Comparison of ENCODE assay signal across 15 cellular contexts in genomic region chr16:80671281-80671849, GRCh38.
DNase-seq lines count a peak whose midpoint lies in the region; ATAC-seq and TF ChIP-seq lines count a peak whose summit lies in the region.
"Had no signal": no experiment of that assay in that cellular context is flagged by ENCODE, and none has a peak within 500 bp of the region (broad histone marks: within the 10 kb centered on the region; RNA-seq: fewer than 3 reads in every experiment).

No MANE protein-coding gene starts in this region.

- peaks cover 2% of the 10 kb centered on the region; the same call in 1 of the 2 replicates for H3K36me3 ChIP-seq in GM06990 (ENCODE audit: control insufficient read depth, insufficient read depth, low read length)
- H3K36me3 ChIP-seq in OCI-LY3 (replicated peaks; ENCODE audit: low read depth, low read length), result no peaks in the 10 kb centered on the region
- no peaks in the 10 kb centered on the region for H3K36me3 ChIP-seq in CD8-positive, alpha-beta memory T cell (ENCODE audit: insufficient read depth, low read length)
- H3K36me3 ChIP-seq in stomach, result no peaks in the 10 kb centered on the region

- H3K9me3 Mint-ChIP-seq in CD8-positive, alpha-beta memory T cell, result peaks cover 0 to 2% (median 0%) of the 10 kb centered on the region in 5 donors
- H3K9me3 Mint-ChIP-seq: natural killer cell had no signal

- no peak overlapping the region for H3K4me3 ChIP-seq in GM06990 (replicated peaks; ENCODE audit: low read depth, low read length)
- H3K4me3 ChIP-seq in OCI-LY3 (ENCODE audit: low read length), result no peak overlapping the region
- no peak overlapping the region for H3K4me3 ChIP-seq in CD8-positive, alpha-beta memory T cell (ENCODE audit: low read length)
- no peak overlapping the region for H3K4me3 ChIP-seq in stomach

- DNase-seq in GM06990 (ENCODE audit: extremely low read depth, insufficient read length) (peak; percentile 64), GM20000 (ENCODE audit: low spot score) (peak; percentile 46), NCI-H1694 treated with DMSO at 0.1 percent for 48 hours (lab: John Stamatoyannopoulos, UW) (no peak), globus pallidus (ENCODE audit: low spot score) (no peak), stomach (no peak)
- no peak for DNase-seq in CD8-positive, alpha-beta memory T cell
- DNase-seq: activated gamma-delta T cell treated with Interleukin-2 at 50 U/mL for 16 hours; caudate nucleus; GF-D8; natural killer cell; NCI-H2081; stimulated activated CD4-positive, alpha-beta T cell treated with anti-CD3 and anti-CD28 coated beads, Interleukin-12 subunit alpha, Interleukin-12 subunit beta, amount 100 ng/mL, for 4 hours had no signal

- peaks cover 0 to 15% (median 7%) of the 10 kb centered on the region in 3 donors for H3K36me3 Mint-ChIP-seq in CD8-positive, alpha-beta memory T cell
- H3K36me3 Mint-ChIP-seq: natural killer cell had no signal

- H3K27me3 Mint-ChIP-seq in CD8-positive, alpha-beta memory T cell, result peaks cover 0 to 1% of the 10 kb centered on the region in 2 donors

- no peak overlapping the region for H3K27ac Mint-ChIP-seq in CD8-positive, alpha-beta memory T cell
- H3K27ac Mint-ChIP-seq: natural killer cell had no signal

- intact Hi-C loops in stomach (cut with DNase I; ENCODE audit: low total_unique reads), result no loop called here

- peak; percentile 44 for ATAC-seq in HG03095 (IDR thresholded peaks at IDR 0.05; ENCODE audit: unreplicated experiment)
- ATAC-seq: natural killer cell had no signal

- POLR2A ChIA-PET in CD8-positive, alpha-beta memory T cell (lab: Charles Lee), result no interaction called here

- CTCF ChIA-PET in CD8-positive, alpha-beta memory T cell (lab: Charles Lee), result no interaction called here

- H3K9me3 ChIP-seq in OCI-LY3 (ENCODE audit: insufficient read depth, low read length), result no peaks in the 10 kb centered on the region; the same call in 1 of the 2 replicates
- no peaks in the 10 kb centered on the region for H3K9me3 ChIP-seq in CD8-positive, alpha-beta memory T cell (ENCODE audit: low read length)
- no peaks in the 10 kb centered on the region for H3K9me3 ChIP-seq in stomach

- H3K4me1 ChIP-seq in OCI-LY3 (ENCODE audit: low read length) (peaks cover 33% of the 10 kb centered on the region), stomach (peaks cover 0 to 3% (median 0%) of the 10 kb centered on the region in 4 donors)
- no peaks in the 10 kb centered on the region for H3K4me1 ChIP-seq in CD8-positive, alpha-beta memory T cell (ENCODE audit: insufficient read depth, low read length)

- H3K27me3 ChIP-seq in GM06990 (replicated peaks; ENCODE audit: control insufficient read depth, insufficient read depth, low read length) (no peaks in the 10 kb centered on the region), OCI-LY3 (ENCODE audit: low read depth, low read length) (peaks cover 33% of the 10 kb centered on the region), stomach (no peaks in the 10 kb centered on the region)
- H3K27me3 ChIP-seq in CD8-positive, alpha-beta memory T cell (ENCODE audit: insufficient read depth, low read length, poor library complexity, severe bottlenecking), result no peaks in the 10 kb centered on the region

- peak overlapping the region; percentile 57 for H3K4me2 ChIP-seq in OCI-LY3 (ENCODE audit: low read length)

- TF ChIP-seq POLR2A in stomach (IDR thresholded peaks at IDR 0.05), result no peak

- H3K4me3 Mint-ChIP-seq in CD8-positive, alpha-beta memory T cell, result no peak overlapping the region
- H3K4me3 Mint-ChIP-seq: natural killer cell had no signal

- no peak for TF ChIP-seq EP300 in stomach (IDR thresholded peaks at IDR 0.05)

- no peaks in the 10 kb centered on the region for H3K79me2 ChIP-seq in OCI-LY3 (ENCODE audit: low read length)

- H3K27ac ChIP-seq in OCI-LY3 (ENCODE audit: low read length) (no peak overlapping the region; the same call in 1 of the 2 replicates), stomach (no peak overlapping the region)
- H3K27ac ChIP-seq in CD8-positive, alpha-beta memory T cell (ENCODE audit: low read depth, low read length), result no peak overlapping the region
- H3K27ac ChIP-seq: RWPE1 had no signal

- no peak overlapping the region for H2AFZ ChIP-seq in OCI-LY3 (ENCODE audit: low read depth, low read length)

- peaks cover 10 to 29% (median 22%) of the 10 kb centered on the region in 3 donors for H3K4me1 Mint-ChIP-seq in CD8-positive, alpha-beta memory T cell
- H3K4me1 Mint-ChIP-seq: natural killer cell had no signal

- H4K20me1 ChIP-seq in OCI-LY3 (ENCODE audit: insufficient read depth, low read length), result peaks cover 12% of the 10 kb centered on the region; the same call in 1 of the 2 replicates

- no peak for TF ChIP-seq CTCF in GM06990 (IDR thresholded peaks at IDR 0.05; ENCODE audit: insufficient read depth, low read length, poor library complexity, severe bottlenecking)
- TF ChIP-seq CTCF in GM20000 (IDR thresholded peaks at IDR 0.05; ENCODE audit: extremely low read depth, missing control alignments), result no peak
- no peak for TF ChIP-seq CTCF in OCI-LY3 (IDR thresholded peaks at IDR 0.05; ENCODE audit: low read depth, low read length)
- no peak for TF ChIP-seq CTCF in stomach (IDR thresholded peaks at IDR 0.05)

- WGBS in stomach, 5 donors, result 59 to 76% (median 65%) methylated on average over 5 of the region's 5 CpGs

- no peak overlapping the region for H3K9ac ChIP-seq in OCI-LY3 (ENCODE audit: low read length)

Comparison
In these comparisons a context has a peak if more than half of its experiments do, and no peak if none do; other contexts are left out.
1. DNase-seq: peak in GM06990 (single experiment) and GM20000 (single experiment); none in NCI-H1694 treated with DMSO at 0.1 percent for 48 hours (single experiment), CD8-positive, alpha-beta memory T cell (0 of 5), globus pallidus (single experiment) and stomach (single experiment).